21 cellular contexts compared by ENCODE assay signal in the genomic region with DNA sequence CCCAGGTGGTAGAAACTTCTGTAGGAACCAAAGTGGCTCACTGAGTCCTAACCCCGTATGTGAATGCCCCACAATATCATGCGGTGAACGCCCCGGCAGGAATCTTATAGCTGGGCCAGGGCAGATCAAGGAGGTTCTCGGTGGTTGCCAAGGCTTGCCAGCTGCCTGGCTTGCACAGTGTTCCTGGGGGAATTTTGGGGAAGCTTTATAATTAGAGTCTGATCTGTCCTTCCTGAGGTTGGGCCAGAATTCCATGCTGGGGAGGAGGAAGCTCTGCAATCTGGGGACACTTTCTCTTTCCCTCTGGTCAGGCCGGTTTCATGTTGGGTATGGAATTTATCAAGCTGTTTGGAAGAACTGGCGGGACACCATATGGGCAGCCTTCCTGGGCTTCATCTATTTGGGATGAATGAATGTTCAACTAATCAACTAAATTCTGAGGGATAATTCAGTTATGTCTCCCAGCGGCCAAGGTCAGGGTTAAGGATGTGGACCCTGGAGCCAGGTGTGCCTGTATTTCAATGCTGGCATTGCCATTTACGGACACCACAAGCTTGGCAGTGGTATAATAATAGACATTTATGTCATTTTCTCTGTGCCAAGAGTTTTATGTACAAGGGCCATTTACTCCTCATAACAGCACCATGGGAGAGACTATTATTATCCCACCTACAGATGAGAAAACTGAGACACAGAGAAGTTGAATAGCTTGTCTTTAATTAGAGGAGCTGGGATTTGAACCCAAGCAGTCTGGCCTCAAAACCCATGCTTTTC. TPM values are rescaled to one million over a fixed set of nuclear protein-coding genes. Genes with fewer than 3 reads are reported as not detected.
A peak's percentile ranks its signal among the peaks of the same experiment; 100 is the strongest.
DNase-seq lines count a peak whose midpoint lies in the region; ATAC-seq and TF ChIP-seq lines count a peak whose summit lies in the region.
"Had no signal": no experiment of that assay in that cellular context is flagged by ENCODE, and none has a peak within 500 bp of the region (broad histone marks: within the 10 kb centered on the region; RNA-seq: fewer than 3 reads in every experiment).

No MANE protein-coding gene starts in this region.

- no peaks in the 10 kb centered on the region for H4K20me1 ChIP-seq in MM.1S (ENCODE audit: insufficient read depth, low read length)

- no peak overlapping the region for H3K4me2 ChIP-seq in MM.1S (ENCODE audit: low read depth, low read length)
- H3K4me2 ChIP-seq: KMS-11 had no signal

- H3K27me3 ChIP-seq in right cardiac atrium (ENCODE audit: control insufficient read depth, insufficient read depth): no peaks in the 10 kb centered on the region
- no peaks in the 10 kb centered on the region for H3K27me3 ChIP-seq in MM.1S (replicated peaks; ENCODE audit: insufficient read depth, low read length)

- H3K4me1 ChIP-seq in right cardiac atrium (ENCODE audit: control insufficient read depth, insufficient read depth, low read length) (no peaks in the 10 kb centered on the region), MM.1S (ENCODE audit: low read length) (no peaks in the 10 kb centered on the region)
- H3K4me1 ChIP-seq: Caco-2 had no signal

- no peaks in the 10 kb centered on the region for H3K9me3 ChIP-seq in right cardiac atrium (ENCODE audit: control insufficient read depth, low read length)
- H3K9me3 ChIP-seq in MM.1S (replicated peaks; ENCODE audit: insufficient read depth, low read length): no peaks in the 10 kb centered on the region
- H3K9me3 ChIP-seq: Caco-2 had no signal

- no peak overlapping the region for H3K4me3 ChIP-seq in right cardiac atrium (ENCODE audit: low read length)
- H3K4me3 ChIP-seq in MM.1S (ENCODE audit: low read length): no peak overlapping the region
- H3K4me3 ChIP-seq: SK-N-MC had no signal

- 63% methylated on average over 9 of the region's 9 CpGs for WGBS in right cardiac atrium

- H3K79me2 ChIP-seq in MM.1S (ENCODE audit: low read length): no peaks in the 10 kb centered on the region

- H3K27ac ChIP-seq in right cardiac atrium (ENCODE audit: low read length) (peak overlapping the region; percentile 25), MM.1S (ENCODE audit: low read length) (no peak overlapping the region)
- H3K27ac ChIP-seq: KMS-11, SK-N-MC had no signal

- peak; percentile 90 for ATAC-seq in Right ventricle myocardium superior (ENCODE audit: poor library complexity)
- ATAC-seq in right cardiac atrium: peak; percentile 16 to 62
- ATAC-seq in GM19023 (IDR thresholded peaks at IDR 0.05; ENCODE audit: unreplicated experiment): no peak
- ATAC-seq in HG03025 (IDR thresholded peaks at IDR 0.05; ENCODE audit: low FRiP score, unreplicated experiment): no peak

- H3F3A ChIP-seq in MM.1S (ENCODE audit: insufficient read depth, low read length): no peaks in the 10 kb centered on the region

- H3K36me3 ChIP-seq in MM.1S (replicated peaks; ENCODE audit: insufficient read depth, low read length): no peaks in the 10 kb centered on the region

- no peak overlapping the region for H2AFZ ChIP-seq in MM.1S (ENCODE audit: low read length)

- intact Hi-C loops in Right ventricle myocardium superior (cut with DNase I): no loop called here
- intact Hi-C loops in cardiac septum (cut with DNase I): loop anchor here (1.0 kb wide), 1 partner anchor 15 kb away; no protein-coding TSS in a partner anchor
- intact Hi-C loops in right cardiac atrium (cut with DNase I): no loop called here

- no peak for TF ChIP-seq CTCF in MM.1S (IDR thresholded peaks at IDR 0.05; ENCODE audit: low read length)

- no peaks in the 10 kb centered on the region for H3K9me2 ChIP-seq in MM.1S (replicated peaks; ENCODE audit: insufficient read depth, low read length)

- peak; percentile 59 for DNase-seq in Right ventricle myocardium superior
- no peak for DNase-seq in cardiac septum (ENCODE audit: low spot score)
- peak; percentile 83 for DNase-seq in cerebellum (ENCODE audit: low spot score)
- DNase-seq in right cardiac atrium: no peak
- no peak for DNase-seq in MM.1S
- no peak for DNase-seq in hepatic stellate cell (ENCODE audit: low spot score)
- DNase-seq: Caco-2; CD4-positive, alpha-beta T cell; DMS53; EL; GOT3; NCI-H1417 treated with DMSO at 0.1 percent for 48 hours; NCI-H1930; SHP77 had no signal

- H3K9ac ChIP-seq in MM.1S (ENCODE audit: low read length): no peak overlapping the region
- H3K9ac ChIP-seq: KMS-11 had no signal

RNA-seq across cellular contexts. Expression of gene SVOP, which starts 54.3 kb away (rescaled TPM):
- total RNA-seq in Right ventricle myocardium superior: 3.0 TPM
- 1.9 TPM for total RNA-seq in cardiac septum
- total RNA-seq in cerebellum: 18.2 TPM
- total RNA-seq in right cardiac atrium: under 1 TPM; 0.03 to 0.45 (median 0.11) TPM
- 0.32 TPM for polyA plus RNA-seq in right cardiac atrium
- total RNA-seq: CD4-positive, alpha-beta T cell; HT-29; OCI-LY7 had no signal
- polyA plus RNA-seq: BJ had no signal

Comparison
In these comparisons a context has a peak if more than half of its experiments do, and no peak if none do; other contexts are left out.
1. DNase-seq: peak in Right ventricle myocardium superior (single experiment) and cerebellum (single experiment); none in cardiac septum (single experiment), right cardiac atrium (0 of 3), MM.1S (single experiment) and hepatic stellate cell (single experiment).
2. ATAC-seq: peak in Right ventricle myocardium superior (single experiment) and right cardiac atrium (2 of 2); none in GM19023 (single experiment) and HG03025 (single experiment).